In genomic region chr17:17831208-17832039, GRCh38 we compare ENCODE assay signal across 13 cellular contexts. TPM values are rescaled to one million over a fixed set of nuclear protein-coding genes. Genes with fewer than 3 reads are reported as not detected.
DNase-seq lines count a peak whose midpoint lies in the region; ATAC-seq, FAIRE-seq and TF ChIP-seq lines count a peak whose summit lies in the region.
"Had no signal": no experiment of that assay in that cellular context is flagged by ENCODE, and none has a peak within 500 bp of the region (broad histone marks: within the 10 kb centered on the region; RNA-seq: fewer than 3 reads in every experiment).

No MANE protein-coding gene starts in this region.

- H3K79me2 ChIP-seq in trophoblast cell (ENCODE audit: control insufficient read depth, insufficient read depth, low read length, poor library complexity) = peaks cover 28% of the 10 kb centered on the region

- H2BK12ac ChIP-seq in trophoblast cell (ENCODE audit: low read length) = no peak overlapping the region

- TF ChIP-seq CTCF in D721Med (IDR thresholded peaks at IDR 0.05; ENCODE audit: insufficient read depth, missing control alignments) (no peak), WERI-Rb-1 (IDR thresholded peaks at IDR 0.05; ENCODE audit: low read depth, low read length) (no peak), left ventricle myocardium inferior (IDR thresholded peaks at IDR 0.05; ENCODE audit: borderline replicate concordance) (no peak), CD14-positive monocyte (IDR thresholded peaks at IDR 0.05) (no peak)

- H3K9me3 ChIP-seq in WERI-Rb-1 (ENCODE audit: severe bottlenecking) = no peaks in the 10 kb centered on the region
- H3K9me3 ChIP-seq in left ventricle myocardium inferior (replicated peaks) = no peaks in the 10 kb centered on the region
- H3K9me3 ChIP-seq in trophoblast cell (ENCODE audit: insufficient read depth, low read depth, low read length) = no peaks in the 10 kb centered on the region

- peak overlapping the region; percentile 0 for H3K18ac ChIP-seq in trophoblast cell (ENCODE audit: low read length)

- H3K9me3 Mint-ChIP-seq in CD14-positive monocyte = no peaks in the 10 kb centered on the region
- H3K9me3 Mint-ChIP-seq: activated naive CD8-positive, alpha-beta T cell treated with anti-CD3 and anti-CD28 coated beads, Interleukin-2, amount 10 ng/mL, durations not matched to agents 7 days and 5 days; CD4-positive, alpha-beta T cell had no signal

- peak overlapping the region in 1 of 7 donors; percentile 2 for H3K27ac Mint-ChIP-seq in CD14-positive monocyte

- FAIRE-seq in D721Med (lab: Jason Lieb, UNC) = no peak

- peaks cover 0 to 4% (median 2%) of the 10 kb centered on the region in 3 donors for H3K27me3 Mint-ChIP-seq in CD14-positive monocyte (ENCODE audit: low read depth in 3 of 3)
- H3K27me3 Mint-ChIP-seq: activated naive CD8-positive, alpha-beta T cell treated with anti-CD3 and anti-CD28 coated beads, Interleukin-2, amount 10 ng/mL, durations not matched to agents 7 days and 5 days; CD4-positive, alpha-beta T cell had no signal

- no peak overlapping the region for H2AK5ac ChIP-seq in trophoblast cell (ENCODE audit: low read length)

- H3K4me1 ChIP-seq in left ventricle myocardium inferior = peaks cover 54% of the 10 kb centered on the region
- H3K4me1 ChIP-seq in trophoblast cell (ENCODE audit: control insufficient read depth in 1 of 2, insufficient read depth in 2 of 2, low read length in 2 of 2) = peaks cover 25 to 33% of the 10 kb centered on the region in 2 experiments

- peaks cover 33% of the 10 kb centered on the region for H3K4me1 Mint-ChIP-seq in CD14-positive monocyte

- peaks cover 46% of the 10 kb centered on the region for H3K36me3 ChIP-seq in WERI-Rb-1
- no peaks in the 10 kb centered on the region for H3K36me3 ChIP-seq in left ventricle myocardium inferior
- H3K36me3 ChIP-seq in trophoblast cell (ENCODE audit: control insufficient read depth in 1 of 2, insufficient read depth in 2 of 2, low read length in 2 of 2) = peaks cover 25 to 28% of the 10 kb centered on the region in 2 experiments

- DNase-seq in D721Med (ENCODE audit: insufficient read length, low spot score) (peak; percentile 77), WERI-Rb-1 (peak; percentile 69), left ventricle myocardium inferior (no peak), trophoblast cell (no peak), CD14-positive monocyte (ENCODE audit: low spot score) (no peak), NCI-H526 (lab: John Stamatoyannopoulos, UW) (no peak)
- no peak for DNase-seq in activated CD4-positive, CD25-positive, alpha-beta regulatory T cell treated with anti-CD3 and anti-CD28 coated beads, Interleukin-2, amount 50 U/mL, for 72 hours
- DNase-seq: activated CD8-positive, alpha-beta memory T cell treated with anti-CD3 and anti-CD28 coated beads for 24 hours; activated naive CD8-positive, alpha-beta T cell treated with anti-CD3 and anti-CD28 coated beads, Interleukin-2, amount 10 ng/mL, durations not matched to agents 7 days and 5 days; CD4-positive, alpha-beta T cell; NCI-H1694; T-helper 1 cell had no signal

- no peak overlapping the region for H2BK5ac ChIP-seq in trophoblast cell (ENCODE audit: low read depth, low read length, poor library complexity)

- H2BK120ac ChIP-seq in trophoblast cell (ENCODE audit: insufficient read depth, low read length, poor library complexity) = no peak overlapping the region

- H3K36me3 Mint-ChIP-seq in CD14-positive monocyte = peaks cover 30 to 48% of the 10 kb centered on the region in 2 donors

- intact Hi-C loops in left ventricle myocardium inferior (cut with micrococcal nuclease) = no loop called here
- intact Hi-C loops in CD14-positive monocyte (cut with micrococcal nuclease) = loop anchor here in 1 of 2 donors (10.0 kb wide), 1 partner anchor 147 kb away; the partner anchor contains the start of gene RAI1

- peak overlapping the region; percentile 9 for H3K14ac ChIP-seq in trophoblast cell (ENCODE audit: low read length)

- H3K79me1 ChIP-seq in trophoblast cell (ENCODE audit: low read length) = peaks cover 10% of the 10 kb centered on the region

- H4K91ac ChIP-seq in trophoblast cell (ENCODE audit: low read depth, low read length) = no peak overlapping the region

- no CpG with 5 or more reads among the region's 12 CpGs for WGBS in trophoblast cell (ENCODE audit: extremely low coverage, insufficient coverage, insufficient read length)

- H3K4me3 ChIP-seq in WERI-Rb-1 (ENCODE audit: low read depth, low read length) (no peak overlapping the region), left ventricle myocardium inferior (no peak overlapping the region), trophoblast cell (ENCODE audit: low read depth, low read length) (no peak overlapping the region)

- no peak overlapping the region for H3K9ac ChIP-seq in trophoblast cell (ENCODE audit: low read length)

- no peak overlapping the region for H4K12ac ChIP-seq in trophoblast cell (ENCODE audit: low read depth, low read length)

- no peak for ATAC-seq in GM19452 (IDR thresholded peaks at IDR 0.05; ENCODE audit: unreplicated experiment)

- H3K27ac ChIP-seq in WERI-Rb-1 (peak overlapping the region; percentile 62), left ventricle myocardium inferior (replicated peaks) (peak overlapping the region; percentile 52), trophoblast cell (ENCODE audit: low read depth, low read length) (peak overlapping the region; percentile 49)

- H3K23ac ChIP-seq in trophoblast cell (ENCODE audit: low read length) = no peak overlapping the region

- no peaks in the 10 kb centered on the region for H3K27me3 ChIP-seq in WERI-Rb-1 (ENCODE audit: insufficient read depth, low read depth, severe bottlenecking)
- no peaks in the 10 kb centered on the region for H3K27me3 ChIP-seq in left ventricle myocardium inferior (ENCODE audit: low read depth)
- no peaks in the 10 kb centered on the region for H3K27me3 ChIP-seq in trophoblast cell (ENCODE audit: insufficient read depth, low read length)

- H3K4me2 ChIP-seq in trophoblast cell (ENCODE audit: low read length) = peak overlapping the region; percentile 8

- H3K4me3 Mint-ChIP-seq in CD14-positive monocyte = no peak overlapping the region
- H3K4me3 Mint-ChIP-seq: activated naive CD8-positive, alpha-beta T cell treated with anti-CD3 and anti-CD28 coated beads, Interleukin-2, amount 10 ng/mL, durations not matched to agents 7 days and 5 days; CD4-positive, alpha-beta T cell had no signal

- no peak overlapping the region for H4K8ac ChIP-seq in trophoblast cell (ENCODE audit: low read depth, low read length)

- H3K4ac ChIP-seq in trophoblast cell (ENCODE audit: low read depth, low read length) = peak overlapping the region; percentile 37

- H2AFZ ChIP-seq in trophoblast cell (ENCODE audit: insufficient read depth, low read length, poor library complexity) = no peak overlapping the region

RNA-seq across cellular contexts. Expression of gene SREBF1, which starts 5.4 kb away (rescaled TPM):
- total RNA-seq in left ventricle myocardium inferior = 10.2 TPM
- 95.5 and 107 TPM in 2 replicates for polyA plus RNA-seq in trophoblast cell (2013)
- 10 to 100 TPM in 1 of 2 donors, 1 to 10 TPM in 1; 7.6 to 10.5 TPM for polyA plus RNA-seq in CD14-positive monocyte

Comparison
In these comparisons a context has a peak if more than half of its experiments do, and no peak if none do; other contexts are left out.
1. DNase-seq: peak in D721Med (single experiment) and WERI-Rb-1 (single experiment); none in left ventricle myocardium inferior (single experiment), trophoblast cell (0 of 2), CD14-positive monocyte (single experiment), NCI-H526 (0 of 2) and activated CD4-positive, CD25-positive, alpha-beta regulatory T cell treated with anti-CD3 and anti-CD28 coated beads, Interleukin-2, amount 50 U/mL, for 72 hours (single experiment).
2. Peak in every context shown above with its lines, with median percentiles within 50 percentile points of each other: H3K27ac ChIP-seq.